Comparison of ENCODE assay signal across 1 cellular context in genomic region chr1:206461602-206462455, GRCh38.
A peak's percentile ranks its signal among the peaks of the same experiment; 100 is the strongest.
TF ChIP-seq lines count a peak whose summit lies in the region.

No MANE protein-coding gene starts in this region.

TF ChIP-seq in IMR-90, 13 proteins besides CTCF, POLR2A, EP300 and RAD21:
- TF ChIP-seq BHLHE40 (IDR thresholded peaks at IDR 0.05; ENCODE audit: low read depth, low read length) (no peak), NFE2L2 (IDR thresholded peaks at IDR 0.05; ENCODE audit: low read depth, low read length) (no peak), SMC3 (IDR thresholded peaks at IDR 0.05; ENCODE audit: low read depth, low read length) (peak; percentile 60), USF2 (IDR thresholded peaks at IDR 0.05; ENCODE audit: low read depth, low read length) (no peak)
TF ChIP-seq in IMR-90: peak in this region for 1.
